8 cellular contexts compared by ENCODE assay signal in the genomic region with DNA sequence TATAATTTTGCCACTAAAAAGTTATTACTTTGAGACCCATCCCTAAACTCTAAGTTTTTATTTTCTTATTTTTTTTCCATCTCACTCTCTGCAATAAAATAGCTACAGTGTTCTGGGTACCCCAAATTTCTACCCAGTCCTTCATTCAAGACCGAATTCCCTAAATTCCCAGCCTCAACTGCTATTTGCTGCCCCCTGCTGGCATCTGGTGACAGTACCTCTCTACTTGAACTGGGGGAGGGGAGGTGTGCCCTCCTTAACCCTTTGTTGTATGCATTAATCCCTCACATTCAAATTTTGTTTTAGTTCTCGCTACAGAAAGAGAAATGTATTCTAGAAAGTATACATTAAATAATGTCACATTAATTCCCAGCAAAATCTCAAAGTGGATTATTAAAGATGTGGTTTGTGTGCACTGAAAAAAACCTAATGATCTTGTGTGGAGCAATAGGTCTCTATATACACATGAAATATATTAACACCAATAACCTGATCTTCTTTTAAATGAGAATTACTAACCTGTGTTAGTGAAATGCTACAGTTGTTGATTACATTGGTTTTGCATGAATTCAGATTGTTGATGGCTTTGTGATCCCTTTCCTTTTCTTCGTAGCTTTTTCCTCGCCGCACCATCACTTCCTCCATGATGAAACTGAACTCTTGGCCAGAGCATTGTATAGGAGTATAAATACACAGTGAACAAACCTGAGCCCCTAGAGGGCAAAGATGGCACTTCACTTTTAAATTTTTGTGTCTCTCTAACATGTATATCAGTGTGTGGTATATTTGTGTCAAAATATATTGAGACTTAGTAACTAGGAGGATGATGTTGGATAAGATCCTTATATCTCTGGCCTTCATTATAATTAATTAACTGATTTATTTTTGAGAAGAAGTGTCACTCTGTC.
DNase-seq lines count a peak whose midpoint lies in the region; ATAC-seq lines count a peak whose summit lies in the region.

No MANE protein-coding gene starts in this region.

- no peak overlapping the region for H3K27ac Mint-ChIP-seq in activated CD4-positive, alpha-beta T cell treated with anti-CD3 and anti-CD28 coated beads for 36 hours

- H3K27me3 Mint-ChIP-seq in activated CD4-positive, alpha-beta T cell treated with anti-CD3 and anti-CD28 coated beads for 36 hours: peaks cover 2% of the 10 kb centered on the region

- POLR2A ChIA-PET in activated CD4-positive, alpha-beta T cell treated with anti-CD3 and anti-CD28 coated beads for 36 hours (lab: Charles Lee): no interaction called here

- CTCF ChIA-PET in activated CD4-positive, alpha-beta T cell treated with anti-CD3 and anti-CD28 coated beads for 36 hours (lab: Charles Lee): no interaction called here

- H3K4me1 Mint-ChIP-seq in activated CD4-positive, alpha-beta T cell treated with anti-CD3 and anti-CD28 coated beads for 36 hours: no peaks in the 10 kb centered on the region

- H3K36me3 Mint-ChIP-seq in activated CD4-positive, alpha-beta T cell treated with anti-CD3 and anti-CD28 coated beads for 36 hours (ENCODE audit: low read depth): no peaks in the 10 kb centered on the region

- intact Hi-C loops in activated CD4-positive, alpha-beta T cell treated with anti-CD3 and anti-CD28 coated beads for 36 hours (cut with DNase I, micrococcal nuclease): loop anchor here (1.0 to 5.0 kb wide), 2 partner anchors 999 to 1001 kb away; no protein-coding TSS in a partner anchor

- peak; percentile 59 for DNase-seq in activated CD4-positive, alpha-beta T cell treated with anti-CD3 and anti-CD28 coated beads for 36 hours
- DNase-seq in activated CD4-positive, alpha-beta T cell treated with anti-CD3 and anti-CD28 coated beads for 4 hours: no peak
- DNase-seq in NCI-H1105 (lab: John Stamatoyannopoulos, UW): peak; percentile 26
- DNase-seq in amygdala (lab: John Stamatoyannopoulos, UW): peak in 37 of 56 donors; percentile 0 to 60 (median 8)
- DNase-seq in hypothalamus (lab: John Stamatoyannopoulos, UW): peak in 32 of 51 donors; percentile 0 to 58 (median 18)
- DNase-seq in stimulated activated CD4-positive, alpha-beta T cell treated with anti-CD3 and anti-CD28 coated beads, Interleukin-2, amount 100 ng/mL, for 24 hours: peak; percentile 18 to 35
- DNase-seq in cortex of kidney (lab: John Stamatoyannopoulos, UW): no peak

- no peaks in the 10 kb centered on the region for H3K9me3 Mint-ChIP-seq in activated CD4-positive, alpha-beta T cell treated with anti-CD3 and anti-CD28 coated beads for 36 hours (ENCODE audit: low read depth)

- ATAC-seq in activated CD4-positive, alpha-beta T cell treated with anti-CD3 and anti-CD28 coated beads for 36 hours: no peak
- ATAC-seq in GM21723 (IDR thresholded peaks at IDR 0.05; ENCODE audit: unreplicated experiment): peak; percentile 79

- no peak overlapping the region for H3K4me3 Mint-ChIP-seq in activated CD4-positive, alpha-beta T cell treated with anti-CD3 and anti-CD28 coated beads for 36 hours

Comparison
In these comparisons a context has a peak if more than half of its experiments do, and no peak if none do; other contexts are left out.
1. DNase-seq: peak in activated CD4-positive, alpha-beta T cell treated with anti-CD3 and anti-CD28 coated beads for 36 hours (single experiment), NCI-H1105 (single experiment), amygdala (37 of 56), hypothalamus (32 of 51) and stimulated activated CD4-positive, alpha-beta T cell treated with anti-CD3 and anti-CD28 coated beads, Interleukin-2, amount 100 ng/mL, for 24 hours (2 of 2); none in activated CD4-positive, alpha-beta T cell treated with anti-CD3 and anti-CD28 coated beads for 4 hours (0 of 2) and cortex of kidney (single experiment).